16 cellular contexts compared by ENCODE assay signal in genomic region chr1:30318413-30318812, GRCh38.
DNase-seq lines count a peak whose midpoint lies in the region; ATAC-seq and TF ChIP-seq lines count a peak whose summit lies in the region.
"Had no signal": no experiment of that assay in that cellular context is flagged by ENCODE, and none has a peak within 500 bp of the region (broad histone marks: within the 10 kb centered on the region; RNA-seq: fewer than 3 reads in every experiment).

No MANE protein-coding gene starts in this region.

- CTCF ChIA-PET in WTC11 (lab: Charles Lee) = interaction anchor here (3.1 kb wide), 1 partner anchor 62 kb away, joined by 14 read pairs; no protein-coding TSS in a partner anchor

- H3K4me3 Mint-ChIP-seq in natural killer cell (no peak overlapping the region), WTC11 (no peak overlapping the region)
- H3K4me3 Mint-ChIP-seq in natural killer cell treated with Interleukin-12 subunit alpha and Interleukin-12 subunit beta and Interleukin-15 and Interleukin-18, amount 100 ng/mL, for 72 hours = no peak overlapping the region
- H3K4me3 Mint-ChIP-seq: CD4-positive, CD25-positive, alpha-beta regulatory T cell had no signal

- ATAC-seq in natural killer cell (no peak), WTC11 (peak; percentile 61), GM18517 (IDR thresholded peaks at IDR 0.05; ENCODE audit: unreplicated experiment) (no peak)
- ATAC-seq in natural killer cell treated with Interleukin-12 subunit alpha and Interleukin-12 subunit beta and Interleukin-15 and Interleukin-18, amount 100 ng/mL, for 72 hours = no peak

- H3K36me3 Mint-ChIP-seq in natural killer cell (no peaks in the 10 kb centered on the region), WTC11 (no peaks in the 10 kb centered on the region)
- no peaks in the 10 kb centered on the region for H3K36me3 Mint-ChIP-seq in natural killer cell treated with Interleukin-12 subunit alpha and Interleukin-12 subunit beta and Interleukin-15 and Interleukin-18, amount 100 ng/mL, for 72 hours
- H3K36me3 Mint-ChIP-seq: CD4-positive, CD25-positive, alpha-beta regulatory T cell had no signal

- DNase-seq in natural killer cell = peak; percentile 4
- DNase-seq in natural killer cell treated with Interleukin-12 subunit alpha and Interleukin-12 subunit beta and Interleukin-15 and Interleukin-18, amount 100 ng/mL, for 72 hours (ENCODE audit: low spot score) = no peak
- no peak for DNase-seq in WTC11 (ENCODE audit: low spot score)
- peak; percentile 67 for DNase-seq in left kidney (ENCODE audit: low read depth, low spot score)
- DNase-seq in foreskin melanocyte = no peak
- DNase-seq in stimulated activated CD4-positive, alpha-beta T cell treated with anti-CD3 and anti-CD28 coated beads, Interleukin-4, amount 100 ng/mL, for 24 hours = no peak
- DNase-seq in BE2C = no peak
- DNase-seq: CD4-positive, CD25-positive, alpha-beta regulatory T cell; EL; KBM-7; NCI-H1417 treated with DMSO at 0.1 percent for 48 hours; NCI-H2081; NCI-H510A treated with DMSO at 0.1 percent for 48 hours; NK-92 treated with Interleukin-12 subunit alpha and Interleukin-12 subunit beta, amount 100 ng/mL, for 24 hours; SHP77 treated with DMSO at 0.1 percent for 48 hours had no signal

- no peaks in the 10 kb centered on the region for H3K27me3 ChIP-seq in BE2C

- POLR2A ChIA-PET in WTC11 (lab: Charles Lee) = no interaction called here

- no peaks in the 10 kb centered on the region for H3K9me3 ChIP-seq in BE2C

- H3K4me1 Mint-ChIP-seq in natural killer cell (no peaks in the 10 kb centered on the region), WTC11 (peaks cover 3% of the 10 kb centered on the region; the same call in 1 of the 2 replicates)
- peaks cover 0 to 3% of the 10 kb centered on the region in 2 donors for H3K4me1 Mint-ChIP-seq in natural killer cell treated with Interleukin-12 subunit alpha and Interleukin-12 subunit beta and Interleukin-15 and Interleukin-18, amount 100 ng/mL, for 72 hours (ENCODE audit: low read depth in 2 of 2)
- H3K4me1 Mint-ChIP-seq: CD4-positive, CD25-positive, alpha-beta regulatory T cell had no signal

- H3K27me3 Mint-ChIP-seq in natural killer cell (ENCODE audit: low read depth in 2 of 2) (peaks cover 5 to 12% of the 10 kb centered on the region in 2 donors), WTC11 (ENCODE audit: low read depth) (no peaks in the 10 kb centered on the region)
- peaks cover 13 to 15% of the 10 kb centered on the region in 2 donors for H3K27me3 Mint-ChIP-seq in natural killer cell treated with Interleukin-12 subunit alpha and Interleukin-12 subunit beta and Interleukin-15 and Interleukin-18, amount 100 ng/mL, for 72 hours
- H3K27me3 Mint-ChIP-seq: CD4-positive, CD25-positive, alpha-beta regulatory T cell had no signal

- no peaks in the 10 kb centered on the region for H3K36me3 ChIP-seq in BE2C

- no peaks in the 10 kb centered on the region for H3K4me1 ChIP-seq in BE2C

- H3K27ac Mint-ChIP-seq in natural killer cell (no peak overlapping the region), WTC11 (no peak overlapping the region)
- no peak overlapping the region for H3K27ac Mint-ChIP-seq in natural killer cell treated with Interleukin-12 subunit alpha and Interleukin-12 subunit beta and Interleukin-15 and Interleukin-18, amount 100 ng/mL, for 72 hours
- H3K27ac Mint-ChIP-seq: CD4-positive, CD25-positive, alpha-beta regulatory T cell had no signal

- intact Hi-C loops in natural killer cell (cut with micrococcal nuclease) = no loop called here

- no peak overlapping the region for H3K4me3 ChIP-seq in BE2C (ENCODE audit: low read depth, low read length)

- TF ChIP-seq CTCF in natural killer cell (IDR thresholded peaks at IDR 0.05) (no peak), WTC11 (IDR thresholded peaks at IDR 0.05) (no peak), BE2C (IDR thresholded peaks at IDR 0.05; ENCODE audit: low read depth, low read length) (no peak)

- no peaks in the 10 kb centered on the region for H3K9me3 Mint-ChIP-seq in natural killer cell
- no peaks in the 10 kb centered on the region for H3K9me3 Mint-ChIP-seq in natural killer cell treated with Interleukin-12 subunit alpha and Interleukin-12 subunit beta and Interleukin-15 and Interleukin-18, amount 100 ng/mL, for 72 hours
- H3K9me3 Mint-ChIP-seq in WTC11 = peaks cover 13% of the 10 kb centered on the region
- H3K9me3 Mint-ChIP-seq: CD4-positive, CD25-positive, alpha-beta regulatory T cell had no signal

TF ChIP-seq in WTC11, 78 proteins besides CTCF, POLR2A, EP300 and RAD21:
- TF ChIP-seq KAT7 (CRISPR knock-in tag; IDR thresholded peaks at IDR 0.05; ENCODE audit: borderline replicate concordance) (no peak), TEAD4 (CRISPR knock-in tag; IDR thresholded peaks at IDR 0.05) (no peak), ZNF219 (CRISPR knock-in tag; IDR thresholded peaks at IDR 0.05; ENCODE audit: borderline replicate concordance) (no peak), ZNF138 (CRISPR knock-in tag; conservative IDR thresholded peaks at IDR 0.05) (no peak), USF2 (CRISPR knock-in tag; IDR thresholded peaks at IDR 0.05) (no peak), CREM (CRISPR knock-in tag; IDR thresholded peaks at IDR 0.05) (no peak), RORB (CRISPR knock-in tag; IDR thresholded peaks at IDR 0.05) (no peak)
- TF ChIP-seq, protein P1, sequence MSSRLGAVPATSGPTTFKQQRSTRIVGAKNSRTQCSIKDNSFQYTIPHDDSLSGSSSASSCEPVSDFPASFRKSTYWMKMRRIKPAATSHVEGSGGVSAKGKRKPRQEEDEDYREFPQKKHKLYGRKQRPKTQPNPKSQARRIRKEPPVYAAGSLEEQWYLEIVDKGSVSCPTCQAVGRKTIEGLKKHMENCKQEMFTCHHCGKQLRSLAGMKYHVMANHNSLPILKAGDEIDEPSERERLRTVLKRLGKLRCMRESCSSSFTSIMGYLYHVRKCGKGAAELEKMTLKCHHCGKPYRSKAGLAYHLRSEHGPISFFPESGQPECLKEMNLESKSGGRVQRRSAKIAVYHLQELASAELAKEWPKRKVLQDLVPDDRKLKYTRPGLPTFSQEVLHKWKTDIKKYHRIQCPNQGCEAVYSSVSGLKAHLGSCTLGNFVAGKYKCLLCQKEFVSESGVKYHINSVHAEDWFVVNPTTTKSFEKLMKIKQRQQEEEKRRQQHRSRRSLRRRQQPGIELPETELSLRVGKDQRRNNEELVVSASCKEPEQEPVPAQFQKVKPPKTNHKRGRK (CRISPR knock-in tag; IDR thresholded peaks at IDR 0.05; ENCODE audit: borderline replicate concordance) = no peak
- TF ChIP-seq, protein P2, sequence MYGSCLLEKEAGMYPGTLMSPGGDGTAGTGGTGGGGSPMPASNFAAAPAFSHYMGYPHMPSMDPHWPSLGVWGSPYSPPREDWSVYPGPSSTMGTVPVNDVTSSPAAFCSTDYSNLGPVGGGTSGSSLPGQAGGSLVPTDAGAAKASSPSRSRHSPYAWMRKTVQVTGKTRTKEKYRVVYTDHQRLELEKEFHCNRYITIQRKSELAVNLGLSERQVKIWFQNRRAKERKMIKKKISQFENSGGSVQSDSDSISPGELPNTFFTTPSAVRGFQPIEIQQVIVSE (CRISPR knock-in tag; IDR thresholded peaks at IDR 0.05; ENCODE audit: borderline replicate concordance) = no peak
- TF ChIP-seq, protein P3, sequence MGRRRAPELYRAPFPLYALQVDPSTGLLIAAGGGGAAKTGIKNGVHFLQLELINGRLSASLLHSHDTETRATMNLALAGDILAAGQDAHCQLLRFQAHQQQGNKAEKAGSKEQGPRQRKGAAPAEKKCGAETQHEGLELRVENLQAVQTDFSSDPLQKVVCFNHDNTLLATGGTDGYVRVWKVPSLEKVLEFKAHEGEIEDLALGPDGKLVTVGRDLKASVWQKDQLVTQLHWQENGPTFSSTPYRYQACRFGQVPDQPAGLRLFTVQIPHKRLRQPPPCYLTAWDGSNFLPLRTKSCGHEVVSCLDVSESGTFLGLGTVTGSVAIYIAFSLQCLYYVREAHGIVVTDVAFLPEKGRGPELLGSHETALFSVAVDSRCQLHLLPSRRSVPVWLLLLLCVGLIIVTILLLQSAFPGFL (CRISPR knock-in tag; IDR thresholded peaks at IDR 0.05; ENCODE audit: borderline replicate concordance) = no peak
TF ChIP-seq in WTC11: peak in this region for 0.

Comparison
In these comparisons a context has a peak if more than half of its experiments do, and no peak if none do; other contexts are left out.
1. DNase-seq: peak in natural killer cell (single experiment) and left kidney (single experiment); none in natural killer cell treated with Interleukin-12 subunit alpha and Interleukin-12 subunit beta and Interleukin-15 and Interleukin-18, amount 100 ng/mL, for 72 hours (single experiment), WTC11 (single experiment), foreskin melanocyte (single experiment), stimulated activated CD4-positive, alpha-beta T cell treated with anti-CD3 and anti-CD28 coated beads, Interleukin-4, amount 100 ng/mL, for 24 hours (single experiment) and BE2C (single experiment).